In the genomic region with DNA sequence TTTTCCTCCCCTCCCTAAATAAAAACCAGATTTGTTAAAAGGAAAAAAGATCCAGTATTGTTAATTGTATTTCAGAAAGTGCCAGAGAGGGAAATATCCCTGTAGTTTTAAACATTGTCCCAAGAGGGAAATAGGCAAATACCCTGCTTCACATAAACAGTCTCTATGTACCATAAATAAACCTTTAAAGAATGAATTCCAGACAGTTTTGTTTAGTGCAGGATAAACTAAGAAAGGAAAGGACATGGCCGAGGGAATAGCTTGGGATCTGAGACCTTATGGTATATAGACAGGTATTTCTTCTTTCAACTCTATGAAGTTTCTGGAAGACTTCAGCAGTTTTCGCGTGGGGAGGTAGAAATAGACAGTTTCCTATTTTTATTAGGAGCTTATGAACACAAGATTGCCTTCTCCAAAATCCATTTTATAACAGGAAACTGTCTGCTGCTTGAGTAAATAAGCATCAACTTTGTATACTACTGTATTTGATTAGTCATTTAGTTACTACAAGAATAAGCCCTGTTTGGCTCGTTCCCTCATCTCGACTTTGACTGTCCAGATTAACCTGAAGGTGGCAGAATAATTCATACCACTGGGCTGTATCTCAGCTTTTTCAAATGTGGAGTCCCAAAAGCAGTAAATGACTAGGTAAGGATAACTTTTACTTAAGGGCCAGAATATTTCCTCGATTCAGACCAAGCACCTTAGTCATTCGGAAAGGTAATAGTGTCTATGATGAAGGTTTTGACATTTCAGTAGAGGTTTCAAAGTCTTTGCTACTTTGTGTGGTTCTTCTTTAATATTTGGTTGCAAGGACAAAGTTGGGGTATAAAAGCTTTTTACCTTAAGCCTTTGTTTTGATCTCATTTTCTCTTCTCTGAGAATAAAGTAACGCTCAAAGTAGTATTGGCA, we compare ENCODE assay signal across 8 cellular contexts.
DNase-seq lines count a peak whose midpoint lies in the region; ATAC-seq and TF ChIP-seq lines count a peak whose summit lies in the region.

No MANE protein-coding gene starts in this region.

- peak overlapping the region; percentile 78 for H3K27ac ChIP-seq in hepatocyte

- WGBS in hepatocyte (ENCODE audit: low lambda C conversion rate, missing lambda C conversion rate): 46% methylated on average over 8 of the region's 8 CpGs

- no peaks in the 10 kb centered on the region for H3K27me3 ChIP-seq in hepatocyte

- peak; percentile 96 for ATAC-seq in stimulated activated naive CD8-positive, alpha-beta T cell treated with anti-CD3 and anti-CD28 coated beads, Interleukin-15, amount 100 ng/mL, for 72 hours
- no peak for ATAC-seq in HG03196 (IDR thresholded peaks at IDR 0.05; ENCODE audit: unreplicated experiment)

- H3K27me3 Mint-ChIP-seq in stimulated activated naive CD8-positive, alpha-beta T cell treated with anti-CD3 and anti-CD28 coated beads, Interleukin-15, amount 100 ng/mL, for 72 hours: no peaks in the 10 kb centered on the region
- no peaks in the 10 kb centered on the region for H3K27me3 Mint-ChIP-seq in CD14-positive monocyte (ENCODE audit: low read depth in 3 of 3)

- peaks cover 51% of the 10 kb centered on the region for H3K4me1 ChIP-seq in hepatocyte (ENCODE audit: insufficient read depth)

- peaks cover 48% of the 10 kb centered on the region for H3K4me1 Mint-ChIP-seq in stimulated activated naive CD8-positive, alpha-beta T cell treated with anti-CD3 and anti-CD28 coated beads, Interleukin-15, amount 100 ng/mL, for 72 hours
- peaks cover 30% of the 10 kb centered on the region for H3K4me1 Mint-ChIP-seq in CD14-positive monocyte

- peaks cover 62 to 65% of the 10 kb centered on the region in 2 donors for H3K36me3 Mint-ChIP-seq in CD14-positive monocyte

- no peak overlapping the region for H3K27ac Mint-ChIP-seq in stimulated activated naive CD8-positive, alpha-beta T cell treated with anti-CD3 and anti-CD28 coated beads, Interleukin-15, amount 100 ng/mL, for 72 hours
- peak overlapping the region in 1 of 7 donors; percentile 75 for H3K27ac Mint-ChIP-seq in CD14-positive monocyte

- peaks cover 14 to 17% of the 10 kb centered on the region in 2 donors for H3K9me3 Mint-ChIP-seq in stimulated activated naive CD8-positive, alpha-beta T cell treated with anti-CD3 and anti-CD28 coated beads, Interleukin-15, amount 100 ng/mL, for 72 hours
- H3K9me3 Mint-ChIP-seq in CD14-positive monocyte: peaks cover 5 to 12% (median 7%) of the 10 kb centered on the region in 7 donors

- TF ChIP-seq CTCF in hepatocyte (IDR thresholded peaks at IDR 0.05; ENCODE audit: poor library complexity): peak; percentile 56
- no peak for TF ChIP-seq CTCF in CD14-positive monocyte (IDR thresholded peaks at IDR 0.05)

- peak; percentile 15 for DNase-seq in stimulated activated CD4-positive, alpha-beta T cell treated with anti-CD3 and anti-CD28 coated beads, Interleukin-2, amount 100 ng/mL, for 4 hours (ENCODE audit: low read depth)
- DNase-seq in stimulated activated CD4-positive, alpha-beta T cell treated with anti-CD3 and anti-CD28 coated beads, Interleukin-2, amount 100 ng/mL, for 48 hours: no peak
- peak; percentile 26 for DNase-seq in amniotic stem cell (lab: John Stamatoyannopoulos, UW)
- peak; percentile 62 for DNase-seq in hepatocyte (ENCODE audit: low spot score)
- peak; percentile 26 to 41 for DNase-seq in stimulated activated naive CD8-positive, alpha-beta T cell treated with anti-CD3 and anti-CD28 coated beads, Interleukin-15, amount 100 ng/mL, for 72 hours
- DNase-seq in NCI-H146 (lab: John Stamatoyannopoulos, UW): no peak
- DNase-seq in CD14-positive monocyte (ENCODE audit: low spot score): no peak

- no peaks in the 10 kb centered on the region for H4K20me1 ChIP-seq in hepatocyte (ENCODE audit: insufficient read depth, poor library complexity, severe bottlenecking)

- H3K36me3 ChIP-seq in hepatocyte (replicated peaks; ENCODE audit: insufficient read depth, low read depth): no peaks in the 10 kb centered on the region

- no peaks in the 10 kb centered on the region for H3K9me2 ChIP-seq in hepatocyte (replicated peaks; ENCODE audit: insufficient read depth)

- H3K4me3 ChIP-seq in hepatocyte: no peak overlapping the region

- no peak overlapping the region for H2AFZ ChIP-seq in hepatocyte

- intact Hi-C loops in CD14-positive monocyte (cut with micrococcal nuclease): no loop called here

- no peaks in the 10 kb centered on the region for H3K79me2 ChIP-seq in hepatocyte

- peak overlapping the region; percentile 50 for H3K4me2 ChIP-seq in hepatocyte

- H3K9me3 ChIP-seq in hepatocyte (ENCODE audit: low read depth): no peaks in the 10 kb centered on the region

- H3K4me3 Mint-ChIP-seq in stimulated activated naive CD8-positive, alpha-beta T cell treated with anti-CD3 and anti-CD28 coated beads, Interleukin-15, amount 100 ng/mL, for 72 hours: no peak overlapping the region
- H3K4me3 Mint-ChIP-seq in CD14-positive monocyte: no peak overlapping the region

Comparison
In these comparisons a context has a peak if more than half of its experiments do, and no peak if none do; other contexts are left out.
1. DNase-seq: peak in stimulated activated CD4-positive, alpha-beta T cell treated with anti-CD3 and anti-CD28 coated beads, Interleukin-2, amount 100 ng/mL, for 4 hours (single experiment), amniotic stem cell (single experiment), hepatocyte (single experiment) and stimulated activated naive CD8-positive, alpha-beta T cell treated with anti-CD3 and anti-CD28 coated beads, Interleukin-15, amount 100 ng/mL, for 72 hours (2 of 2); none in stimulated activated CD4-positive, alpha-beta T cell treated with anti-CD3 and anti-CD28 coated beads, Interleukin-2, amount 100 ng/mL, for 48 hours (0 of 2), NCI-H146 (single experiment) and CD14-positive monocyte (single experiment).